ENCODE assay signal across 8 cellular contexts in the genomic region with DNA sequence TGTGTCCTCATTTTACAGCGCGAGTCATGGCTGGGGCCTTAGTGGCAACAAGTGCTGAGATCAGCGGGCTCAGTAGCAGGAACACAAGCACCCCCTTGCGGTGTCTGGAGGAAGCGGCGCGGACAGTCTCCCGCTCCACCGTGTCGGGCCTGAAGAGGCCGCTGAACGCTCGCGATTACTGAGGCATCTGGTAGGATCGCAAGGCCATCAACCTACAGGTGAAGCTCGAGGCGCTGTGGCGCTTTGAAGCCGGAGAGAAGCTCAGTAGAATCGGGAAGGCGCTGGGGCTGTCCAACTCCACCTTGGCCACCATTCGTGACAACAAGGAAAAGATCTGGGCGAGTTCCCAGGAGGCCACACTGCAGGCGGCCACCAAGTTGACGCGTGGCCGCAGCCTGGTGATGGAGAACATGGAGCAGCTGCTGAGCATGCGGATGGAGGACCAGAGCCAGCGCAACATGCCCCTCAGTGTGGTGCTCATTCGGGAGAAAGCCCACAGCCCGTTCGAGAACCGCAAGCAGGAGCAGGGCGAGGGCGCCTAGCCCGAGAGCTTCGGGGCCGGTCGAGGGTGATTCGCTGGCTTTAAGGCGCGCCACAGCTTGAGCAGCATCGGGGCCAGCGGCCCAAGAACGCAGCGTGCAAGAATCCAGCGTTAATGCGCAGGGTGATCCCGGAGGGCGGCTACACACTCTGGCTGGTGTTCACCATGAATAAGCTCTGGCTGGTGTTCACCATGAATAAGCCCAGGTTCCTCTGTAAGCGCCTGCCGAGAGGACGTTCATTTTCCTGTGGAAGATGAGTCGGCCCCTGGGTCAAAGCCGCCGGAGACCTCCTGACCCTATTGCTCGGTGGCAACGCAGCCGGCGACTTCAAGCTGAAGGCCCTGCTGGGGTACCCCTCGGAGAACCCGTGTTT. TPM values are rescaled to one million over a fixed set of nuclear protein-coding genes. Genes with fewer than 3 reads are reported as not detected.
DNase-seq lines count a peak whose midpoint lies in the region; ATAC-seq and TF ChIP-seq lines count a peak whose summit lies in the region.

No MANE protein-coding gene starts in this region.

- peak overlapping the region; percentile 84 for H2AFZ ChIP-seq in osteoblast (ENCODE audit: low read length)

- TF ChIP-seq POLR2A in testis (IDR thresholded peaks at IDR 0.05) = no peak

- 39 to 57% methylated on average over 36 to 62 of the region's 62 CpGs for WGBS in testis, 2 donors

- DNase-seq in HL-60 (ENCODE audit: low read depth in 1 of 2, low spot score in 1 of 2) (peak; percentile 73 to 93), fibroblast of the conjunctiva (ENCODE audit: low read depth) (peak; percentile 81), osteoblast (ENCODE audit: insufficient read length, low spot score, missing footprints) (peak; percentile 92), testis (peak; percentile 89), NCI-H526 (lab: John Stamatoyannopoulos, UW) (no peak), NOMO-1 treated with dmso at 0.1 percent for 144 hours (lab: John Stamatoyannopoulos, UW; ENCODE audit: unreplicated experiment) (no peak)
- DNase-seq in activated T-cell treated with anti-CD3 and anti-CD28 coated beads, Interleukin-2, amount 50 U/mL, for 24 hours = peak; percentile 93

- peak; percentile 100 for TF ChIP-seq CTCF in HL-60 (IDR thresholded peaks at IDR 0.05; ENCODE audit: insufficient read depth, low read length)
- peak; percentile 99 for TF ChIP-seq CTCF in osteoblast (IDR thresholded peaks at IDR 0.05; ENCODE audit: extremely low read depth, low read depth, low read length)
- peak; percentile 67 to 81 (median 72) for TF ChIP-seq CTCF in testis (IDR thresholded peaks at IDR 0.05)

- no peaks in the 10 kb centered on the region for H3K27me3 Mint-ChIP-seq in activated T-cell treated with anti-CD3 and anti-CD28 coated beads, Interleukin-2, amount 50 U/mL, for 24 hours

- peak; percentile 70 for ATAC-seq in GM18498 (IDR thresholded peaks at IDR 0.05; ENCODE audit: unreplicated experiment)

- H3K9me3 ChIP-seq in osteoblast (ENCODE audit: low read depth, low read length) (no peaks in the 10 kb centered on the region), testis (no peaks in the 10 kb centered on the region)

- intact Hi-C loops in testis (cut with DNase I; ENCODE audit: low total_unique reads) = no loop called here

- peak overlapping the region; percentile 87 for H3K27ac Mint-ChIP-seq in activated T-cell treated with anti-CD3 and anti-CD28 coated beads, Interleukin-2, amount 50 U/mL, for 24 hours

- H3K27me3 ChIP-seq in HL-60 (ENCODE audit: insufficient read depth, poor library complexity, severe bottlenecking) (no peaks in the 10 kb centered on the region), osteoblast (ENCODE audit: insufficient read depth, low read length) (no peaks in the 10 kb centered on the region), testis (no peaks in the 10 kb centered on the region)

- peaks cover 34% of the 10 kb centered on the region for H3K4me1 Mint-ChIP-seq in activated T-cell treated with anti-CD3 and anti-CD28 coated beads, Interleukin-2, amount 50 U/mL, for 24 hours (ENCODE audit: low read depth)

- H3K4me3 Mint-ChIP-seq in activated T-cell treated with anti-CD3 and anti-CD28 coated beads, Interleukin-2, amount 50 U/mL, for 24 hours = no peak overlapping the region

- peaks cover 17% of the 10 kb centered on the region for H3K36me3 ChIP-seq in osteoblast (ENCODE audit: insufficient read depth, low read length)
- H3K36me3 ChIP-seq in testis (ENCODE audit: low read depth, missing control alignments) = no peaks in the 10 kb centered on the region

- H3K4me3 ChIP-seq in HL-60 (replicated peaks; ENCODE audit: insufficient read depth, low read length) (no peak overlapping the region), osteoblast (ENCODE audit: insufficient read depth, low read length) (no peak overlapping the region), testis (peak overlapping the region in 1 of 2 donors; percentile 36)

- H4K20me1 ChIP-seq in osteoblast (ENCODE audit: insufficient read depth, low read length) = peaks cover 2% of the 10 kb centered on the region

- peaks cover 39% of the 10 kb centered on the region for H3K36me3 Mint-ChIP-seq in activated T-cell treated with anti-CD3 and anti-CD28 coated beads, Interleukin-2, amount 50 U/mL, for 24 hours (ENCODE audit: low read depth)

- H3K4me1 ChIP-seq in osteoblast (ENCODE audit: insufficient read depth, low read length) = peaks cover 17% of the 10 kb centered on the region
- peaks cover 15% of the 10 kb centered on the region for H3K4me1 ChIP-seq in testis

- peak overlapping the region; percentile 23; the same call in 1 of the 2 replicates for H3K27ac ChIP-seq in HL-60 (replicated peaks)
- H3K27ac ChIP-seq in osteoblast (ENCODE audit: low read depth, low read length) = peak overlapping the region; percentile 49
- H3K27ac ChIP-seq in testis = peak overlapping the region in 1 of 2 donors; percentile 20

- H3K9me3 Mint-ChIP-seq in activated T-cell treated with anti-CD3 and anti-CD28 coated beads, Interleukin-2, amount 50 U/mL, for 24 hours = no peaks in the 10 kb centered on the region

- peaks cover 59% of the 10 kb centered on the region for H3K79me2 ChIP-seq in osteoblast (ENCODE audit: insufficient read depth, low read length)

- H3K4me2 ChIP-seq in osteoblast (ENCODE audit: insufficient read depth, low read length) = peak overlapping the region; percentile 55

RNA-seq across cellular contexts. Expression of a gene that starts 8.3 kb away (rescaled TPM):
- total RNA-seq in osteoblast (22.7 and 23.9 TPM in 2 replicates), testis (10 to 100 TPM; 55.8 to 56.1 TPM)
- polyA plus RNA-seq in testis (ENCODE audit: insufficient read depth, low read depth, low replicate concordance) = 23.9 TPM

RNA-seq across cellular contexts. Expression of a gene that starts 23.1 kb away (rescaled TPM):
- 54.6 and 56.6 TPM in 2 replicates for total RNA-seq in osteoblast
- 10 to 100 TPM; 65.0 to 65.2 TPM for total RNA-seq in testis
- 155 TPM for polyA plus RNA-seq in testis (ENCODE audit: insufficient read depth, low read depth, low replicate concordance)

RNA-seq across cellular contexts. Expression of a gene that starts 26.6 kb away (rescaled TPM):
- total RNA-seq in osteoblast = 98.1 and 106 TPM in 2 replicates
- 100 to 1,000 TPM; 115 to 126 TPM for total RNA-seq in testis
- 155 TPM for polyA plus RNA-seq in testis (ENCODE audit: insufficient read depth, low read depth, low replicate concordance)

RNA-seq across cellular contexts. Expression of a gene that starts 37.6 kb away (rescaled TPM):
- total RNA-seq in osteoblast = 224 and 248 TPM in 2 replicates
- 100 to 1,000 TPM; 415 to 521 TPM for total RNA-seq in testis
- 694 TPM for polyA plus RNA-seq in testis (ENCODE audit: insufficient read depth, low read depth, low replicate concordance)

Comparison
In these comparisons a context has a peak if more than half of its experiments do, and no peak if none do; other contexts are left out.
1. DNase-seq: peak in HL-60 (2 of 2), activated T-cell treated with anti-CD3 and anti-CD28 coated beads, Interleukin-2, amount 50 U/mL, for 24 hours (single experiment), fibroblast of the conjunctiva (single experiment), osteoblast (single experiment) and testis (single experiment); none in NCI-H526 (0 of 2) and NOMO-1 treated with dmso at 0.1 percent for 144 hours (single experiment).
2. Peak in every context shown above with its lines, with median percentiles within 50 percentile points of each other: CTCF ChIP-seq.